Comparison of ENCODE assay signal across 8 cellular contexts in genomic region chr6:5996701-5997419, GRCh38. TPM values are rescaled to one million over a fixed set of nuclear protein-coding genes. Genes with fewer than 3 reads are reported as not detected.
A peak's percentile ranks its signal among the peaks of the same experiment; 100 is the strongest.
DNase-seq lines count a peak whose midpoint lies in the region; ATAC-seq, FAIRE-seq and TF ChIP-seq lines count a peak whose summit lies in the region.

No MANE protein-coding gene starts in this region.

- TF ChIP-seq CTCF in bronchial epithelial cell (IDR thresholded peaks at IDR 0.05; ENCODE audit: insufficient read depth, low read length, severe bottlenecking) (no peak), lower leg skin (IDR thresholded peaks at IDR 0.05) (no peak), tibial nerve (IDR thresholded peaks at IDR 0.05) (no peak)

- no peak for ATAC-seq in GM18505 (IDR thresholded peaks at IDR 0.05; ENCODE audit: unreplicated experiment)

- peaks cover 0 to 69% (median 20%) of the 10 kb centered on the region in 4 donors for H3K4me1 ChIP-seq in tibial nerve

- H3K27me3 ChIP-seq in bronchial epithelial cell (ENCODE audit: control insufficient read depth, insufficient read depth, low read length), result peaks cover 64% of the 10 kb centered on the region
- peaks cover 0 to 86% of the 10 kb centered on the region in 2 donors for H3K27me3 ChIP-seq in tibial nerve

- H3K36me3 ChIP-seq in bronchial epithelial cell (ENCODE audit: control insufficient read depth, insufficient read depth, low read length) (no peaks in the 10 kb centered on the region), tibial nerve (no peaks in the 10 kb centered on the region)

- H3K27ac ChIP-seq in tibial nerve, result peak overlapping the region; percentile 73 to 95 (median 88)

- intact Hi-C loops in lower leg skin (cut with DNase I; ENCODE audit: low total_unique reads), result no loop called here

- 1 to 3% methylated on average over 48 of the region's 48 CpGs for WGBS in lower leg skin, 2 donors
- WGBS in tibial nerve, 2 donors, result 3 to 4% methylated on average over 45 to 47 of the region's 48 CpGs

- TF ChIP-seq POLR2A in lower leg skin (IDR thresholded peaks at IDR 0.05) (no peak), tibial nerve (IDR thresholded peaks at IDR 0.05) (no peak), GM18505 (IDR thresholded peaks at IDR 0.05; ENCODE audit: borderline replicate concordance, extremely low read depth, insufficient read depth, insufficient read length) (no peak)

- H3K4me3 ChIP-seq in bronchial epithelial cell (ENCODE audit: low read depth, low read length), result peak overlapping the region; percentile 47
- peak overlapping the region; percentile 63 for H3K4me3 ChIP-seq in lower leg skin (ENCODE audit: low read depth, poor library complexity, severe bottlenecking)
- H3K4me3 ChIP-seq in tibial nerve, result peak overlapping the region; percentile 38 to 87 (median 64)

- DNase-seq in NCI-H1436 (lab: John Stamatoyannopoulos, UW) (peak; percentile 34), NCI-H1436 treated with DMSO at 0.1 percent for 48 hours (lab: John Stamatoyannopoulos, UW) (no peak), NCI-H2227 treated with DMSO at 0.1 percent for 48 hours (lab: John Stamatoyannopoulos, UW) (peak; percentile 89), bronchial epithelial cell (ENCODE audit: low read depth) (no peak), lower leg skin (ENCODE audit: low spot score in 2 of 2) (no peak), tibial nerve (ENCODE audit: low spot score in 2 of 2) (no peak)
- DNase-seq in effector CD4-positive, alpha-beta T cell, result no peak

- peak in 1 of 2 donors; percentile 9 for TF ChIP-seq EP300 in tibial nerve (IDR thresholded peaks at IDR 0.05)

- no peak for FAIRE-seq in bronchial epithelial cell (lab: Jason Lieb, UNC)

- H3K9me3 ChIP-seq in tibial nerve, result no peaks in the 10 kb centered on the region

RNA-seq across cellular contexts. Expression of gene NRN1, which starts 9.9 kb away (rescaled TPM):
- not detected in 2 replicates for total RNA-seq in bronchial epithelial cell
- total RNA-seq in lower leg skin, result 10 to 100 TPM in 2 of 4 donors, 1 to 10 TPM in 2; 3.9 to 19.5 (median 12.0) TPM
- 10 to 100 TPM; 39.0 to 69.0 (median 54.0) TPM for total RNA-seq in tibial nerve

Comparison
In these comparisons a context has a peak if more than half of its experiments do, and no peak if none do; other contexts are left out.
1. DNase-seq: peak in NCI-H1436 (single experiment) and NCI-H2227 treated with DMSO at 0.1 percent for 48 hours (single experiment); none in NCI-H1436 treated with DMSO at 0.1 percent for 48 hours (single experiment), bronchial epithelial cell (single experiment), lower leg skin (0 of 2), tibial nerve (0 of 2) and effector CD4-positive, alpha-beta T cell (single experiment).
2. Peak in every context shown above with its lines, with median percentiles within 50 percentile points of each other: H3K4me3 ChIP-seq.